In genomic region chr9:134650431-134651190, GRCh38 we compare ENCODE assay signal across 20 cellular contexts. TPM values are rescaled to one million over a fixed set of nuclear protein-coding genes. Genes with fewer than 3 reads are reported as not detected.
DNase-seq lines count a peak whose midpoint lies in the region; ATAC-seq, FAIRE-seq and TF ChIP-seq lines count a peak whose summit lies in the region.
"Had no signal": no experiment of that assay in that cellular context is flagged by ENCODE, and none has a peak within 500 bp of the region (broad histone marks: within the 10 kb centered on the region; RNA-seq: fewer than 3 reads in every experiment).

No MANE protein-coding gene starts in this region.

- WGBS in GM23248 (ENCODE audit: low coverage in 1 of 2, low lambda C conversion rate in 2 of 2, missing lambda C conversion rate in 2 of 2), 2 experiments = 93% methylated on average over 26 of the region's 26 CpGs
- 85 to 97% (median 94%) methylated on average over 19 to 26 of the region's 26 CpGs for WGBS in spleen, 5 donors

- peaks cover 31% of the 10 kb centered on the region; the same call in 1 of the 2 replicates for H4K20me1 ChIP-seq in GM23248 (ENCODE audit: insufficient read depth)
- H4K20me1 ChIP-seq in Karpas-422 (ENCODE audit: insufficient read depth, low read depth, low read length) = no peaks in the 10 kb centered on the region

- no peak for ATAC-seq in mucosa of descending colon
- ATAC-seq: HCT116, PC-3 had no signal

- H2AFZ ChIP-seq in GM23248 = no peak overlapping the region
- H2AFZ ChIP-seq in Karpas-422 (ENCODE audit: low read length) = no peak overlapping the region

- H3K4me2 ChIP-seq in GM23248 (ENCODE audit: unreplicated experiment) = no peak overlapping the region
- H3K4me2 ChIP-seq in Karpas-422 (ENCODE audit: low read depth, low read length, poor library complexity, severe bottlenecking) = no peak overlapping the region

- DNase-seq in GM23248 (no peak), Karpas-422 (peak; percentile 11), mucosa of descending colon (peak in 2 of 3 donors; percentile 7 to 34), spleen (peak; percentile 50), activated gamma-delta T cell (lab: John Stamatoyannopoulos, UW) (no peak), putamen (ENCODE audit: low spot score) (no peak), D721Med (ENCODE audit: insufficient read length, low spot score) (no peak)
- DNase-seq: DMS79 treated with DMSO at 0.1 percent for 48 hours, KBM-7, MV-4-11, NCI-H1417 treated with DMSO at 0.1 percent for 48 hours, NCI-H187 treated with DMSO at 0.1 percent for 48 hours, NCI-H226, NCI-H524, NCI-H82, PC-3, RPMI8226, SHP77 treated with DMSO at 0.1 percent for 48 hours had no signal

- no peaks in the 10 kb centered on the region for H3K9me3 ChIP-seq in GM23248 (ENCODE audit: low read depth)
- H3K9me3 ChIP-seq in Karpas-422 (ENCODE audit: low read length) = no peaks in the 10 kb centered on the region
- H3K9me3 ChIP-seq in mucosa of descending colon = no peaks in the 10 kb centered on the region
- no peaks in the 10 kb centered on the region for H3K9me3 ChIP-seq in spleen

- intact Hi-C loops in mucosa of descending colon (cut with DNase I, micrococcal nuclease) = no loop called here
- intact Hi-C loops in spleen (cut with DNase I; ENCODE audit: low total_unique reads) = no loop called here

- in situ Hi-C loops in GM23248 (cut with MboI) = loop anchor here (25.0 kb wide), 1 partner anchor 188 kb away; no protein-coding TSS in a partner anchor

- H3K27ac ChIP-seq in GM23248 (peak overlapping the region; percentile 31; the same call in 1 of the 2 replicates), Karpas-422 (ENCODE audit: low read length) (no peak overlapping the region), spleen (no peak overlapping the region)
- H3K27ac ChIP-seq: C4-2B had no signal

- TF ChIP-seq CTCF in mucosa of descending colon (IDR thresholded peaks at IDR 0.05) (no peak), spleen (IDR thresholded peaks at IDR 0.05 in 8 of 11, conservative IDR thresholded peaks at IDR 0.05 in 3 of 11) (no peak), D721Med (IDR thresholded peaks at IDR 0.05; ENCODE audit: insufficient read depth, missing control alignments) (no peak)

- no peak for TF ChIP-seq POLR2A in spleen (IDR thresholded peaks at IDR 0.05)

- FAIRE-seq in D721Med (lab: Jason Lieb, UNC) = no peak

- H3K79me2 ChIP-seq in GM23248 (ENCODE audit: insufficient read depth) (peaks cover 98% of the 10 kb centered on the region), Karpas-422 (ENCODE audit: low read length) (no peaks in the 10 kb centered on the region)

- H3K4me3 ChIP-seq in GM23248 (no peak overlapping the region), Karpas-422 (ENCODE audit: low read length) (no peak overlapping the region), mucosa of descending colon (no peak overlapping the region), spleen (no peak overlapping the region)

- H3K4me1 ChIP-seq in GM23248 (ENCODE audit: insufficient read depth) = peaks cover 48% of the 10 kb centered on the region
- no peaks in the 10 kb centered on the region for H3K4me1 ChIP-seq in Karpas-422 (ENCODE audit: low read length)
- no peaks in the 10 kb centered on the region for H3K4me1 ChIP-seq in mucosa of descending colon (ENCODE audit: low read depth)
- H3K4me1 ChIP-seq in spleen = peaks cover 0 to 26% (median 9%) of the 10 kb centered on the region in 6 donors

- no peaks in the 10 kb centered on the region for H3K27me3 ChIP-seq in GM23248 (replicated peaks; ENCODE audit: insufficient read depth)
- no peaks in the 10 kb centered on the region for H3K27me3 ChIP-seq in Karpas-422 (ENCODE audit: low read length)
- H3K27me3 ChIP-seq in spleen (replicated peaks in 1 of 7) = no peaks in the 10 kb centered on the region

- H3K9me2 ChIP-seq in GM23248 (ENCODE audit: insufficient read depth) (no peaks in the 10 kb centered on the region), Karpas-422 (replicated peaks; ENCODE audit: insufficient read depth, low read length) (no peaks in the 10 kb centered on the region)

- H3K36me3 ChIP-seq in GM23248 (ENCODE audit: low read depth) (peaks cover 4% of the 10 kb centered on the region; the same call in 1 of the 2 replicates), Karpas-422 (ENCODE audit: insufficient read depth, low read length) (no peaks in the 10 kb centered on the region), mucosa of descending colon (ENCODE audit: low read depth) (no peaks in the 10 kb centered on the region), spleen (no peaks in the 10 kb centered on the region)

- peaks cover 69% of the 10 kb centered on the region for H3F3A ChIP-seq in GM23248 (ENCODE audit: insufficient read depth)

- H3K9ac ChIP-seq in GM23248 (no peak overlapping the region), Karpas-422 (ENCODE audit: low read length) (no peak overlapping the region)

RNA-seq across cellular contexts. Expression of gene COL5A1, which starts 9.0 kb away (rescaled TPM):
- total RNA-seq in GM23248 (2014; rRNA removed; shearing (Covaris generic)) = 812 and 897 TPM in 2 replicates
- polyA plus RNA-seq in GM23248 (2016; fragmentation: Nextera tagmentation; extraction: Ambion mirVana) = 206 and 211 TPM in 2 replicates
- total RNA-seq in Karpas-422 (2014; rRNA removed; shearing (Covaris generic); ENCODE audit: low replicate concordance) = under 0.01 TPM in 1 of 2 replicates, not detected in the other
- 10 to 100 TPM in 2 of 3 donors, 1 to 10 TPM in 1; 8.6 to 62.3 (median 22.2) TPM for total RNA-seq in mucosa of descending colon
- 10 to 100 TPM; 14.6 to 50.6 (median 28.9) TPM for total RNA-seq in spleen
- 10 to 100 TPM in 1 of 3 donors, 1 to 10 TPM in 2; 2.6 to 12.2 (median 3.1) TPM for polyA plus RNA-seq in spleen

Comparison
In these comparisons a context has a peak if more than half of its experiments do, and no peak if none do; other contexts are left out.
1. DNase-seq: peak in Karpas-422 (single experiment), mucosa of descending colon (2 of 3) and spleen (single experiment); none in GM23248 (single experiment), activated gamma-delta T cell (single experiment), putamen (single experiment) and D721Med (single experiment).
2. RNA of gene COL5A1, which starts 9.0 kb away (total RNA-seq): 812 to 897 TPM in GM23248; 14.6 to 50.6 TPM in spleen, 8.6 to 62.3 TPM in mucosa of descending colon and under 0.01 TPM in Karpas-422; every median in the first group is over 10 times any median in the second.